In genomic region chr2:10372862-10373240, GRCh38 we compare ENCODE assay signal across 1 cellular context.
TF ChIP-seq lines count a peak whose summit lies in the region.

No MANE protein-coding gene starts in this region.

TF ChIP-seq in GM23338, 12 proteins besides CTCF, POLR2A, EP300 and RAD21 (continued from another document):
- TF ChIP-seq ZNF462 (CRISPR knock-in tag; IDR thresholded peaks at IDR 0.05) (no peak), CREB1 (CRISPR knock-in tag; IDR thresholded peaks at IDR 0.05; ENCODE audit: low read depth) (no peak), ZNF331 (CRISPR knock-in tag; IDR thresholded peaks at IDR 0.05; ENCODE audit: low read depth) (no peak), ZNF114 (CRISPR knock-in tag; IDR thresholded peaks at IDR 0.05) (no peak), JUNB (IDR thresholded peaks at IDR 0.05; ENCODE audit: unreplicated experiment) (no peak), POLR2AphosphoS5 (IDR thresholded peaks at IDR 0.05; ENCODE audit: low read depth) (no peak), EZH2phosphoT487 (IDR thresholded peaks at IDR 0.05; ENCODE audit: unreplicated experiment) (no peak), STAT1 (IDR thresholded peaks at IDR 0.05; ENCODE audit: unreplicated experiment) (no peak), REST (IDR thresholded peaks at IDR 0.05; ENCODE audit: unreplicated experiment) (no peak), NANOG (IDR thresholded peaks at IDR 0.05; ENCODE audit: borderline replicate concordance) (no peak)
